12 cellular contexts compared by ENCODE assay signal in genomic region chr2:20419007-20419576, GRCh38. TPM values are rescaled to one million over a fixed set of nuclear protein-coding genes. Genes with fewer than 3 reads are reported as not detected.
DNase-seq lines count a peak whose midpoint lies in the region; ATAC-seq, FAIRE-seq and TF ChIP-seq lines count a peak whose summit lies in the region.
"Had no signal": no experiment of that assay in that cellular context is flagged by ENCODE, and none has a peak within 500 bp of the region (broad histone marks: within the 10 kb centered on the region; RNA-seq: fewer than 3 reads in every experiment).

No MANE protein-coding gene starts in this region.

- H3K4me1 ChIP-seq in right lobe of liver (peaks cover 0 to 73% (median 30%) of the 10 kb centered on the region in 4 donors), skeletal muscle satellite cell (ENCODE audit: control insufficient read depth, insufficient read depth, low read length) (peaks cover 44% of the 10 kb centered on the region)
- H3K4me1 ChIP-seq: parathyroid adenoma had no signal

- no peaks in the 10 kb centered on the region for H3K36me3 ChIP-seq in right lobe of liver
- no peaks in the 10 kb centered on the region for H3K36me3 ChIP-seq in skeletal muscle satellite cell (ENCODE audit: insufficient read depth, low read length)

- peak; percentile 28 for FAIRE-seq in HTR-8/SVneo (lab: Jason Lieb, UNC)

- H3K4me2 ChIP-seq in skeletal muscle satellite cell (ENCODE audit: low read length): peak overlapping the region; percentile 55

- peak; percentile 26 to 47 (median 34) for ATAC-seq in right lobe of liver

- H3K9me3 ChIP-seq in right lobe of liver (no peaks in the 10 kb centered on the region), skeletal muscle satellite cell (replicated peaks; ENCODE audit: low read length) (no peaks in the 10 kb centered on the region)

- no peak for TF ChIP-seq POLR2A in right lobe of liver (IDR thresholded peaks at IDR 0.05)

- peak overlapping the region; percentile 21 to 85 (median 57) for H3K27ac ChIP-seq in right lobe of liver
- H3K27ac ChIP-seq: parathyroid adenoma had no signal

- DNase-seq in HTR-8/SVneo (ENCODE audit: insufficient read length, low spot score) (no peak), dermis blood vessel endothelial cell (peak; percentile 28), right lobe of liver (peak in 1 of 3 donors; percentile 41), NCI-H2171 treated with DMSO at 0.1 percent for 48 hours (lab: John Stamatoyannopoulos, UW) (no peak), SIG-M5 (lab: John Stamatoyannopoulos, UW) (no peak), MV-4-11 (lab: John Stamatoyannopoulos, UW) (no peak), NCI-H524 treated with DMSO at 0.1 percent for 48 hours (lab: John Stamatoyannopoulos, UW) (no peak)
- DNase-seq: CD4-positive, alpha-beta T cell; NCI-H526 treated with DMSO at 0.1 percent for 48 hours; T-helper 1 cell had no signal

- peak overlapping the region; percentile 73 for H3K9ac ChIP-seq in skeletal muscle satellite cell (ENCODE audit: low read depth, low read length)
- H3K9ac ChIP-seq: parathyroid adenoma had no signal

- H3K27me3 ChIP-seq in right lobe of liver (no peaks in the 10 kb centered on the region), skeletal muscle satellite cell (ENCODE audit: control insufficient read depth, insufficient read depth, low read length) (no peaks in the 10 kb centered on the region)

- TF ChIP-seq CTCF in right lobe of liver (IDR thresholded peaks at IDR 0.05): no peak

- H3K4me3 ChIP-seq in right lobe of liver (no peak overlapping the region), skeletal muscle satellite cell (ENCODE audit: low read length) (peak overlapping the region; percentile 13)

- intact Hi-C loops in right lobe of liver (cut with DNase I): no loop called here

- WGBS in right lobe of liver (ENCODE audit: insufficient coverage, low coverage, low lambda C conversion rate, missing lambda C conversion rate): 53% methylated on average over 3 of the region's 8 CpGs

RNA-seq across cellular contexts. Expression of gene RHOB, which starts 27.8 kb away (rescaled TPM):
- total RNA-seq in dermis blood vessel endothelial cell (991 and 2,158 TPM in 2 replicates), right lobe of liver (100 to 1,000 TPM; 185 to 656 (median 388) TPM)
- 55.0 and 60.3 TPM in 2 replicates for total RNA-seq in skeletal muscle satellite cell (2012; rRNA removed)
